In genomic region chr9:2341956-2342355, GRCh38 we compare ENCODE assay signal across 9 cellular contexts.
"Had no signal": no experiment of that assay in that cellular context is flagged by ENCODE, and none has a peak within 500 bp of the region (broad histone marks: within the 10 kb centered on the region; RNA-seq: fewer than 3 reads in every experiment).

No MANE protein-coding gene starts in this region.

- H3K27ac ChIP-seq: GM23248, HL-60 had no signal

- H3K4me3 ChIP-seq: GM23248, HAP-1 had no signal

- H2AFZ ChIP-seq: GM23248 had no signal

- ATAC-seq: HCT116, HepG2 had no signal

- H3K4me1 ChIP-seq: HAP-1 had no signal

- DNase-seq: GM23248, GOT3, H7, HFFc6, KBM-7 had no signal

- H3K9me3 ChIP-seq: HAP-1 had no signal

- H3K36me3 ChIP-seq: HAP-1 had no signal

- H3K9ac ChIP-seq: GM23248 had no signal

- FAIRE-seq: HepG2 had no signal
